ENCODE assay signal across 23 cellular contexts in the genomic region with DNA sequence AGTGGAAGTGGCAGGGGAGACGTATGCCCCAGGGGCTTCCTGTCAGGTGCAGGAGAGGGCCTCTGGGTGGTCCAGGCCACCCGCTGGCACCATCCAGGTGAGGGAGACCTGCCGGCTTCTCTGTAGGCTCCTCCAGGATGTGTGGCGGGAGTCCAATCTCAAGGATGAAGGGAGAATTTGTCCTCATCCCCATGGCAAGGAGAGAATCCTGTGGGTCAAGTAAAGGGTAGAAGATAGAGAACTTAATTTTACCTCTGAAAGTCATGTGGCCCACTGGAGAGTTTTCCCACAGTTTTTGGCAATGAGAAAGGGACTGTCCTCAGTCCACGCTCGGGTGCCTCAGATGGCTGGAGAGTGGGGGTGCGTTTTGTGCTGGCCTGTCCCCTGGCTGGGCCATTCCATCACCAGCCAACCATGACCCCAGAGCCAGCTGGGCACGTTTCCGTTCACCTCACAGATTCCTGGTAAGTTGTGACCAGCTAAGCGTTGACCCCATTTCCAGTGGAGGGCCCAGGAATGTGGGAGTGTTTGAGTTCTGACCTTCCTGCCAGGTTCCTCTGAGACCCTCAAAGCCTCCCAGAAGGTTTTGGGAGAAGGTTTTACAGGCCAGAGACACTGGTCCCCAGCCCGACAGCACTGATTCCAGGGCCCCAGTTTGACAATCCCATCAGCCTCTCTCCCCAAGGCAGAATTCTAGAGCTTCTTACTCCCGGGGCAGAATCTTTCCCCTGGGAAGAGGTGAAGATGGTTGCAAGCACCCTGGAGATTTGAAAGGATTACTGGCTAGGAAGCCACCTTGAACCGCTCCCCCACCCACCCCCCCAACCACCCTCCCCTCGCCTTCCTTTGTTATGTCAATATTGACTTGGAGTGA. TPM values are rescaled to one million over a fixed set of nuclear protein-coding genes. Genes with fewer than 3 reads are reported as not detected.
DNase-seq lines count a peak whose midpoint lies in the region; ATAC-seq, FAIRE-seq and TF ChIP-seq lines count a peak whose summit lies in the region.
"Had no signal": no experiment of that assay in that cellular context is flagged by ENCODE, and none has a peak within 500 bp of the region (broad histone marks: within the 10 kb centered on the region; RNA-seq: fewer than 3 reads in every experiment).

No MANE protein-coding gene starts in this region.

- H3K36me3 ChIP-seq in WERI-Rb-1 = no peaks in the 10 kb centered on the region
- H3K36me3 ChIP-seq: MG63 had no signal

- no peak overlapping the region for H3K27ac Mint-ChIP-seq in mesothelial cell of epicardium
- peak overlapping the region; percentile 47 for H3K27ac Mint-ChIP-seq in stimulated activated naive B cell treated with anti-CD40 and anti-IgM and Interleukin-4, amounts not matched to agents 10 μg/mL and 1 μg/mL and 100 μg/mL, for 72 hours
- no peak overlapping the region for H3K27ac Mint-ChIP-seq in activated naive CD8-positive, alpha-beta T cell treated with anti-CD3 and anti-CD28 coated beads, Interleukin-2, amount 50 U/mL, for 24 hours
- H3K27ac Mint-ChIP-seq: activated CD4-positive, alpha-beta memory T cell treated with anti-CD3 and anti-CD28 coated beads, Interleukin-2, amount 10 ng/mL, durations not matched to agents 7 days and 5 days had no signal

- H3K4me3 ChIP-seq in WERI-Rb-1 (ENCODE audit: low read depth, low read length) = no peak overlapping the region
- H3K4me3 ChIP-seq: GM23248, MG63 had no signal

- peak overlapping the region; percentile 45 for H3K4me3 Mint-ChIP-seq in mesothelial cell of epicardium
- no peak overlapping the region for H3K4me3 Mint-ChIP-seq in stimulated activated naive B cell treated with anti-CD40 and anti-IgM and Interleukin-4, amounts not matched to agents 10 μg/mL and 1 μg/mL and 100 μg/mL, for 72 hours
- H3K4me3 Mint-ChIP-seq in activated naive CD8-positive, alpha-beta T cell treated with anti-CD3 and anti-CD28 coated beads, Interleukin-2, amount 50 U/mL, for 24 hours = no peak overlapping the region
- H3K4me3 Mint-ChIP-seq: activated CD4-positive, alpha-beta memory T cell treated with anti-CD3 and anti-CD28 coated beads, Interleukin-2, amount 10 ng/mL, durations not matched to agents 7 days and 5 days; T-helper 1 cell treated with Interleukin-12 subunit alpha and Interleukin-12 subunit beta and Interleukin-4 antibody, amounts not matched to agents 30 μg/mL and 1 μg/mL, for 36 hours had no signal

- peaks cover 49% of the 10 kb centered on the region for H3K27me3 Mint-ChIP-seq in mesothelial cell of epicardium (ENCODE audit: low read depth)
- H3K27me3 Mint-ChIP-seq in stimulated activated naive B cell treated with anti-CD40 and anti-IgM and Interleukin-4, amounts not matched to agents 10 μg/mL and 1 μg/mL and 100 μg/mL, for 72 hours = peaks cover 40 to 53% of the 10 kb centered on the region in 2 donors
- peaks cover 41% of the 10 kb centered on the region for H3K27me3 Mint-ChIP-seq in activated naive CD8-positive, alpha-beta T cell treated with anti-CD3 and anti-CD28 coated beads, Interleukin-2, amount 50 U/mL, for 24 hours

- no peaks in the 10 kb centered on the region for H3K9me3 Mint-ChIP-seq in mesothelial cell of epicardium
- no peaks in the 10 kb centered on the region for H3K9me3 Mint-ChIP-seq in stimulated activated naive B cell treated with anti-CD40 and anti-IgM and Interleukin-4, amounts not matched to agents 10 μg/mL and 1 μg/mL and 100 μg/mL, for 72 hours
- no peaks in the 10 kb centered on the region for H3K9me3 Mint-ChIP-seq in activated naive CD8-positive, alpha-beta T cell treated with anti-CD3 and anti-CD28 coated beads, Interleukin-2, amount 50 U/mL, for 24 hours
- H3K9me3 Mint-ChIP-seq: activated CD4-positive, alpha-beta memory T cell treated with anti-CD3 and anti-CD28 coated beads, Interleukin-2, amount 10 ng/mL, durations not matched to agents 7 days and 5 days; activated naive CD4-positive, alpha-beta T cell treated with anti-CD3 and anti-CD28 coated beads, Interleukin-2, amount 50 U/mL, for 72 hours; T-helper 1 cell treated with Interleukin-12 subunit alpha and Interleukin-12 subunit beta and Interleukin-4 antibody, amounts not matched to agents 30 μg/mL and 1 μg/mL, for 36 hours had no signal

- ATAC-seq in stimulated activated naive B cell treated with anti-CD40 and anti-IgM and Interleukin-4, amounts not matched to agents 10 μg/mL and 1 μg/mL and 100 μg/mL, for 72 hours (replicated peaks) = no peak
- no peak for ATAC-seq in activated naive CD8-positive, alpha-beta T cell treated with anti-CD3 and anti-CD28 coated beads, Interleukin-2, amount 50 U/mL, for 24 hours
- ATAC-seq in HG02763 (IDR thresholded peaks at IDR 0.05; ENCODE audit: unreplicated experiment) = no peak
- ATAC-seq: activated naive CD4-positive, alpha-beta T cell treated with anti-CD3 and anti-CD28 coated beads, Interleukin-2, amount 50 U/mL, for 72 hours had no signal

- no peaks in the 10 kb centered on the region for H3K9me3 ChIP-seq in WERI-Rb-1 (ENCODE audit: severe bottlenecking)
- H3K9me3 ChIP-seq: MG63 had no signal

- no peaks in the 10 kb centered on the region for H3K36me3 Mint-ChIP-seq in mesothelial cell of epicardium
- peaks cover 0 to 2% of the 10 kb centered on the region in 2 donors for H3K36me3 Mint-ChIP-seq in stimulated activated naive B cell treated with anti-CD40 and anti-IgM and Interleukin-4, amounts not matched to agents 10 μg/mL and 1 μg/mL and 100 μg/mL, for 72 hours
- no peaks in the 10 kb centered on the region for H3K36me3 Mint-ChIP-seq in activated naive CD8-positive, alpha-beta T cell treated with anti-CD3 and anti-CD28 coated beads, Interleukin-2, amount 50 U/mL, for 24 hours (ENCODE audit: low read depth)
- H3K36me3 Mint-ChIP-seq: activated naive CD4-positive, alpha-beta T cell treated with anti-CD3 and anti-CD28 coated beads, Interleukin-2, amount 50 U/mL, for 72 hours had no signal

- H3K4me1 Mint-ChIP-seq in mesothelial cell of epicardium = peaks cover 26% of the 10 kb centered on the region
- peaks cover 28 to 36% of the 10 kb centered on the region in 2 donors for H3K4me1 Mint-ChIP-seq in stimulated activated naive B cell treated with anti-CD40 and anti-IgM and Interleukin-4, amounts not matched to agents 10 μg/mL and 1 μg/mL and 100 μg/mL, for 72 hours
- H3K4me1 Mint-ChIP-seq in activated naive CD8-positive, alpha-beta T cell treated with anti-CD3 and anti-CD28 coated beads, Interleukin-2, amount 50 U/mL, for 24 hours = peaks cover 26% of the 10 kb centered on the region

- no peak for TF ChIP-seq POLR2A in GM12891 (IDR thresholded peaks at IDR 0.05; ENCODE audit: low read depth, low read length)

- 0 out of 2 replicates have a peak overlapping the region, but pooled peaks have one; percentile 18 for H3K27ac ChIP-seq in WERI-Rb-1
- H3K27ac ChIP-seq: GM23248 had no signal

- H3K27me3 ChIP-seq in WERI-Rb-1 (ENCODE audit: insufficient read depth, low read depth, severe bottlenecking) = no peaks in the 10 kb centered on the region

- TF ChIP-seq CTCF in WERI-Rb-1 (IDR thresholded peaks at IDR 0.05; ENCODE audit: low read depth, low read length) = no peak
- TF ChIP-seq CTCF in mesothelial cell of epicardium (IDR thresholded peaks at IDR 0.05; ENCODE audit: unreplicated experiment) = no peak

- FAIRE-seq in GM12891 (lab: Jason Lieb, UNC) = peak; percentile 5
- FAIRE-seq: keratinocyte had no signal

- no peak for DNase-seq in GM12891 (ENCODE audit: insufficient read length, low spot score)
- no peak for DNase-seq in WERI-Rb-1
- DNase-seq in mesothelial cell of epicardium (ENCODE audit: low spot score in 2 of 2, unreplicated experiment in 2 of 2) = no peak
- DNase-seq in stimulated activated naive B cell treated with anti-CD40 and anti-IgM and Interleukin-4, amounts not matched to agents 10 μg/mL and 1 μg/mL and 100 μg/mL, for 72 hours = no peak
- DNase-seq in activated naive CD8-positive, alpha-beta T cell treated with anti-CD3 and anti-CD28 coated beads, Interleukin-2, amount 50 U/mL, for 24 hours = no peak
- DNase-seq in stimulated activated CD4-positive, alpha-beta T cell treated with anti-CD3 and anti-CD28 coated beads, Interleukin-12 subunit alpha, Interleukin-12 subunit beta, amount 100 ng/mL, for 4 hours = no peak
- no peak for DNase-seq in stimulated activated CD4-positive, alpha-beta T cell treated with anti-CD3 and anti-CD28 coated beads, Interleukin-4, amount 100 ng/mL, for 1 hour
- DNase-seq: activated CD4-positive, alpha-beta memory T cell treated with anti-CD3 and anti-CD28 coated beads, Interleukin-2, amount 10 ng/mL, durations not matched to agents 7 days and 5 days; COR-L47; GM23248; hypothalamus; IMR-90; mammary epithelial cell; MG63; NCI-H146; NCI-H774; OCI-M1 had no signal

TF ChIP-seq in GM12891, 5 proteins besides CTCF, POLR2A, EP300 and RAD21:
- TF ChIP-seq POU2F2 (IDR thresholded peaks at IDR 0.05; ENCODE audit: low read depth, low read length) (no peak), PAX5 (IDR thresholded peaks at IDR 0.05; ENCODE audit: insufficient read depth, low read length, severe bottlenecking) (no peak), POLR2AphosphoS5 (IDR thresholded peaks at IDR 0.05; ENCODE audit: low read depth, low read length) (no peak), SPI1 (IDR thresholded peaks at IDR 0.05; ENCODE audit: low read depth, low read length) (no peak), TAF1 (IDR thresholded peaks at IDR 0.05; ENCODE audit: low read depth, low read length) (no peak)

RNA-seq across cellular contexts. Expression of gene OVOL1, which starts 2.6 kb away (rescaled TPM):
- polyA plus RNA-seq in GM12891 (2012; ENCODE audit: low read depth, missing spikeins) = 0.09 TPM
- total RNA-seq in mesothelial cell of epicardium = 3.9 to 4.7 TPM (median 4.3 TPM) in 3 replicates
- total RNA-seq: activated CD4-positive, alpha-beta memory T cell treated with anti-CD3 and anti-CD28 coated beads, Interleukin-2, amount 10 ng/mL, durations not matched to agents 7 days and 5 days; GM23248; IMR-90; pulmonary artery endothelial cell had no signal
- polyA plus RNA-seq: GM23248, IMR-90, neural cell had no signal

RNA-seq across cellular contexts. Expression of gene AP5B1, which starts 8.7 kb away (rescaled TPM):
- 4.8 TPM for polyA plus RNA-seq in GM12891 (2012; ENCODE audit: low read depth, missing spikeins)
- total RNA-seq in mesothelial cell of epicardium = 23.3 to 24.9 TPM (median 24.3 TPM) in 3 replicates

RNA-seq across cellular contexts. Expression of gene SNX32, which starts 44.3 kb away (rescaled TPM):
- polyA plus RNA-seq in GM12891 (2012; ENCODE audit: low read depth, missing spikeins) = 1.4 TPM
- 6.8 to 10.7 TPM (median 7.5 TPM) in 3 replicates for total RNA-seq in mesothelial cell of epicardium
- total RNA-seq: GM23248 had no signal
